10 cellular contexts compared by ENCODE assay signal in genomic region chr20:56414842-56415765, GRCh38. TPM values are rescaled to one million over a fixed set of nuclear protein-coding genes. Genes with fewer than 3 reads are reported as not detected.
DNase-seq lines count a peak whose midpoint lies in the region; ATAC-seq and TF ChIP-seq lines count a peak whose summit lies in the region.
"Had no signal": no experiment of that assay in that cellular context is flagged by ENCODE, and none has a peak within 500 bp of the region (broad histone marks: within the 10 kb centered on the region; RNA-seq: fewer than 3 reads in every experiment).

No MANE protein-coding gene starts in this region.

- H3K36me3 ChIP-seq in lower lobe of right lung: no peaks in the 10 kb centered on the region

- H3K27me3 ChIP-seq in lower lobe of right lung (ENCODE audit: low read depth): no peaks in the 10 kb centered on the region

- peak overlapping the region; percentile 58 for H3K27ac Mint-ChIP-seq in T-helper 2 cell treated with Interferon-gamma antibody and Interleukin-4, amounts not matched to agents 5 μg/mL and 100 μg/mL, for 36 hours
- peak overlapping the region; percentile 91 for H3K27ac Mint-ChIP-seq in activated naive CD4-positive, alpha-beta T cell treated with anti-CD3 and anti-CD28 coated beads, Interleukin-2, amount 50 U/mL, for 24 hours

- TF ChIP-seq CTCF in lower lobe of right lung (IDR thresholded peaks at IDR 0.05): no peak

- H3K9me3 ChIP-seq in lower lobe of right lung: no peaks in the 10 kb centered on the region

- H3K36me3 Mint-ChIP-seq in T-helper 2 cell treated with Interferon-gamma antibody and Interleukin-4, amounts not matched to agents 5 μg/mL and 100 μg/mL, for 36 hours (ENCODE audit: low read depth): peaks cover 31% of the 10 kb centered on the region
- peaks cover 5% of the 10 kb centered on the region for H3K36me3 Mint-ChIP-seq in activated naive CD4-positive, alpha-beta T cell treated with anti-CD3 and anti-CD28 coated beads, Interleukin-2, amount 50 U/mL, for 24 hours

- H3K27ac ChIP-seq in lower lobe of right lung: peak overlapping the region; percentile 53

- H3K9me3 Mint-ChIP-seq in T-helper 2 cell treated with Interferon-gamma antibody and Interleukin-4, amounts not matched to agents 5 μg/mL and 100 μg/mL, for 36 hours: peaks cover 11% of the 10 kb centered on the region
- no peaks in the 10 kb centered on the region for H3K9me3 Mint-ChIP-seq in activated naive CD4-positive, alpha-beta T cell treated with anti-CD3 and anti-CD28 coated beads, Interleukin-2, amount 50 U/mL, for 24 hours

- peaks cover 43% of the 10 kb centered on the region for H3K4me1 Mint-ChIP-seq in T-helper 2 cell treated with Interferon-gamma antibody and Interleukin-4, amounts not matched to agents 5 μg/mL and 100 μg/mL, for 36 hours (ENCODE audit: low read depth)
- H3K4me1 Mint-ChIP-seq in activated naive CD4-positive, alpha-beta T cell treated with anti-CD3 and anti-CD28 coated beads, Interleukin-2, amount 50 U/mL, for 24 hours: peaks cover 84% of the 10 kb centered on the region

- no peaks in the 10 kb centered on the region for H3K27me3 Mint-ChIP-seq in T-helper 2 cell treated with Interferon-gamma antibody and Interleukin-4, amounts not matched to agents 5 μg/mL and 100 μg/mL, for 36 hours (ENCODE audit: low read depth)
- no peaks in the 10 kb centered on the region for H3K27me3 Mint-ChIP-seq in activated naive CD4-positive, alpha-beta T cell treated with anti-CD3 and anti-CD28 coated beads, Interleukin-2, amount 50 U/mL, for 24 hours

- peak overlapping the region; percentile 51 for H3K4me3 ChIP-seq in lower lobe of right lung

- DNase-seq in T-helper 2 cell treated with Interferon-gamma antibody and Interleukin-4, amounts not matched to agents 5 μg/mL and 100 μg/mL, for 36 hours (ENCODE audit: low spot score): peak; percentile 71
- DNase-seq in lower lobe of right lung (no peak), NCI-H1436 treated with DMSO at 0.1 percent for 48 hours (lab: John Stamatoyannopoulos, UW) (no peak)
- DNase-seq in stimulated activated naive CD4-positive, alpha-beta T cell (lab: John Stamatoyannopoulos, UW): peak in 5 of 6 experiments; percentile 24 to 60 (median 40)
- DNase-seq: foreskin melanocyte had no signal

- peaks cover 57% of the 10 kb centered on the region for H3K4me1 ChIP-seq in lower lobe of right lung

- no peak for ATAC-seq in lower lobe of right lung
- no peak for ATAC-seq in GM19397 (IDR thresholded peaks at IDR 0.05; ENCODE audit: unreplicated experiment)
- ATAC-seq in GM19328 (IDR thresholded peaks at IDR 0.05; ENCODE audit: unreplicated experiment): no peak
- ATAC-seq: Panc1, sciatic nerve had no signal

- peak overlapping the region; percentile 50 for H3K4me3 Mint-ChIP-seq in T-helper 2 cell treated with Interferon-gamma antibody and Interleukin-4, amounts not matched to agents 5 μg/mL and 100 μg/mL, for 36 hours
- peak overlapping the region; percentile 80 for H3K4me3 Mint-ChIP-seq in activated naive CD4-positive, alpha-beta T cell treated with anti-CD3 and anti-CD28 coated beads, Interleukin-2, amount 50 U/mL, for 24 hours

- intact Hi-C loops in lower lobe of right lung (cut with DNase I): no loop called here

RNA-seq across cellular contexts. Expression of gene CASS4, which starts 3.0 kb away (rescaled TPM):
- 23.9 TPM for total RNA-seq in lower lobe of right lung

RNA-seq across cellular contexts. Expression of gene CSTF1, which starts 22.7 kb away (rescaled TPM):
- 24.4 TPM for total RNA-seq in lower lobe of right lung

RNA-seq across cellular contexts. Expression of gene AURKA, which starts 23.1 kb away (rescaled TPM):
- 2.5 TPM for total RNA-seq in lower lobe of right lung

RNA-seq across cellular contexts. Expression of gene RTF2, which starts 53.3 kb away (rescaled TPM):
- total RNA-seq in lower lobe of right lung: 68.6 TPM

RNA-seq across cellular contexts. Expression of gene FAM210B, which starts 56.3 kb away (rescaled TPM):
- 36.4 TPM for total RNA-seq in lower lobe of right lung

Comparison
In these comparisons a context has a peak if more than half of its experiments do, and no peak if none do; other contexts are left out.
1. DNase-seq: peak in T-helper 2 cell treated with Interferon-gamma antibody and Interleukin-4, amounts not matched to agents 5 μg/mL and 100 μg/mL, for 36 hours (single experiment) and stimulated activated naive CD4-positive, alpha-beta T cell (5 of 6); none in lower lobe of right lung (single experiment) and NCI-H1436 treated with DMSO at 0.1 percent for 48 hours (single experiment).